In the genomic region with DNA sequence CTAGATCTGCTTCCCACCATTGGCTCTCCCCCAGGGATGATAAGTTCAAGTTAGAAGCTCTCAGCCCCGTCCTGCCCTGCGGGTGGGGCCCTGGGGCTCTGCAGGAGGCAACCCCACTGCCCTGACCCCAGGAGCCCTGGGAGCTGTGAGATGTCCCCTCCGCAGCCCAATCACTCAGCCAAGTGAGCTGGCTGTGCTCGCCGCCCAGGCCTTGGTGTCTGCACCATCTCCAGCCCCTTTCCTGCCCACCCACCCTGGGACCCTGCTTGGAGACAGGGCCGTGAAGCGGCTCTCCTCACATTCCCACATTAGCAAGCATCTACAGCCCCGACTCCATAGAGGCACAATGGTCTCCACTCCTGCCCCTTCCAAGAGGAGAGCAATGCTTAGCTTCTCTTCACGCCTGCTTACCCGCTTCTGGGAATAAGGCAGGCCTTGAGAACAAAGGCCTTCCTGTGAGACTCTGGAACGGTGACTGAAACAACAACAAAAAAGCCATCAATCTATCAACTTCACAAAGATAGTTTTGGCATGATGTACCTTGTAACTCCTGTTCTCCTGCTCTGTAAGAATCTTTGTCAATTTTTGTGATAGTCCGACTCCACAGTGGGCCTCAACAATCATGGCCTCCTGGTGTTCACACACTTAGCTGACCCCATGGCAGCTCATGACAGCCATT, we compare ENCODE assay signal across 15 cellular contexts.
DNase-seq lines count a peak whose midpoint lies in the region; ATAC-seq and TF ChIP-seq lines count a peak whose summit lies in the region.
"Had no signal": no experiment of that assay in that cellular context is flagged by ENCODE, and none has a peak within 500 bp of the region (broad histone marks: within the 10 kb centered on the region; RNA-seq: fewer than 3 reads in every experiment).

No MANE protein-coding gene starts in this region.

- TF ChIP-seq CTCF in right atrium auricular region (IDR thresholded peaks at IDR 0.05) (no peak), PC-9 (conservative IDR thresholded peaks at IDR 0.05) (no peak)

- H3K27ac ChIP-seq in right atrium auricular region: no peak overlapping the region
- H3K27ac ChIP-seq in esophagus (ENCODE audit: low read depth in 2 of 2, low read length in 1 of 2): peak overlapping the region; percentile 17 to 48
- H3K27ac ChIP-seq in neuronal stem cell (replicated peaks; ENCODE audit: low read length): no peak overlapping the region
- H3K27ac ChIP-seq in PC-9: no peak overlapping the region
- H3K27ac ChIP-seq: KMS-11 had no signal

- CTCF ChIA-PET in PC-9 (lab: Charles Lee): no interaction called here

- no peak overlapping the region for H3K4me3 ChIP-seq in right atrium auricular region
- H3K4me3 ChIP-seq in esophagus (ENCODE audit: low read depth in 1 of 2, low read length in 2 of 2): no peak overlapping the region
- H3K4me3 ChIP-seq in neuronal stem cell (ENCODE audit: low read length in 2 of 2): no peak overlapping the region
- no peak overlapping the region for H3K4me3 ChIP-seq in PC-9

- no peak overlapping the region for H2BK120ac ChIP-seq in neuronal stem cell (ENCODE audit: low read depth, low read length)

- no peak overlapping the region for H4K91ac ChIP-seq in neuronal stem cell (ENCODE audit: low read depth, low read length, poor library complexity)

- no peaks in the 10 kb centered on the region for H3K79me2 ChIP-seq in PC-9 (ENCODE audit: low read depth)

- peaks cover 2% of the 10 kb centered on the region for H3K79me1 ChIP-seq in neuronal stem cell (ENCODE audit: low read depth, low read length)

- H3F3A ChIP-seq in PC-9 (ENCODE audit: insufficient read depth, low read depth): no peaks in the 10 kb centered on the region

- no peak overlapping the region for H3K9ac ChIP-seq in neuronal stem cell (ENCODE audit: low read depth, low read length, poor library complexity)
- H3K9ac ChIP-seq: KMS-11 had no signal

- H3K4ac ChIP-seq in neuronal stem cell (ENCODE audit: low read length): no peak overlapping the region

- H3K9me3 ChIP-seq in right atrium auricular region (peaks cover 0 to 6% of the 10 kb centered on the region in 2 donors), esophagus (ENCODE audit: control insufficient read depth in 2 of 2, insufficient read depth in 1 of 2, low read depth in 1 of 2, low read length in 1 of 2) (peaks cover 3% of the 10 kb centered on the region in 2 donors), neuronal stem cell (replicated peaks in 1 of 2; ENCODE audit: control insufficient read depth in 2 of 2, insufficient read depth in 1 of 2, low read depth in 1 of 2, low read length in 2 of 2) (no peaks in the 10 kb centered on the region), PC-9 (ENCODE audit: insufficient read depth, low read depth) (no peaks in the 10 kb centered on the region)

- H2BK5ac ChIP-seq in neuronal stem cell (ENCODE audit: low read length): no peak overlapping the region

- H3K9me2 ChIP-seq in PC-9 (ENCODE audit: insufficient read depth): no peaks in the 10 kb centered on the region

- no peak overlapping the region for H4K8ac ChIP-seq in neuronal stem cell (ENCODE audit: low read depth, low read length)

- no peak overlapping the region for H2BK12ac ChIP-seq in neuronal stem cell (ENCODE audit: low read length)

- no peak overlapping the region for H2BK15ac ChIP-seq in neuronal stem cell (ENCODE audit: low read length)

- 41 to 58% methylated on average over 11 to 12 of the region's 12 CpGs for WGBS in esophagus, 2 donors
- no CpG with 5 or more reads among the region's 12 CpGs for WGBS in neuronal stem cell (ENCODE audit: extremely low coverage in 2 of 2, insufficient read length in 2 of 2, insufficient replicate concordance in 1 of 2), 2 donors

- POLR2A ChIA-PET in PC-9 (lab: Charles Lee; ENCODE audit: unreplicated experiment): interaction anchor here (0.6 kb wide), 1 partner anchor 456 kb away, joined by 17 read pairs; no protein-coding TSS in a partner anchor

- H3K18ac ChIP-seq in neuronal stem cell (ENCODE audit: low read length): peak overlapping the region; percentile 66

- H2AFZ ChIP-seq in neuronal stem cell (ENCODE audit: low read length) (peak overlapping the region; percentile 22), PC-9 (no peak overlapping the region)

- H2AK5ac ChIP-seq in neuronal stem cell (ENCODE audit: low read depth, low read length): no peak overlapping the region

- intact Hi-C loops in Right ventricle myocardium inferior (cut with DNase I) (no loop called here), PC-9 (cut with micrococcal nuclease; ENCODE audit: unreplicated experiment) (no loop called here)

- H3K14ac ChIP-seq in neuronal stem cell (ENCODE audit: low read length): no peak overlapping the region

- DNase-seq in Right ventricle myocardium inferior (ENCODE audit: missing footprints): peak; percentile 48
- DNase-seq in right atrium auricular region (ENCODE audit: low spot score): no peak
- no peak for DNase-seq in neuronal stem cell (ENCODE audit: low spot score)
- no peak for DNase-seq in stimulated activated naive CD8-positive, alpha-beta T cell treated with anti-CD3 and anti-CD28 coated beads, Interleukin-15, Interleukin-2, amounts not matched to agents 100 U/mL and 50 U/mL, for 24 hours
- DNase-seq in activated CD4-positive, alpha-beta T cell treated with anti-CD3 and anti-CD28 coated beads for 4 hours: no peak
- DNase-seq in PC-9: no peak
- DNase-seq: C1 segment of cervical spinal cord, COR-L47, NCI-H1048, NCI-H146, NCI-H2081 treated with DMSO at 0.1 percent for 48 hours, NCI-H510A treated with DMSO at 0.1 percent for 48 hours, NCI-H82 had no signal

- no peaks in the 10 kb centered on the region; the same call in 1 of the 2 replicates for H4K20me1 ChIP-seq in PC-9 (ENCODE audit: insufficient read depth)

- H3K36me3 ChIP-seq in right atrium auricular region: no peaks in the 10 kb centered on the region
- no peaks in the 10 kb centered on the region for H3K36me3 ChIP-seq in esophagus (ENCODE audit: control insufficient read depth in 2 of 2, insufficient read depth in 2 of 2, low read length in 1 of 2)
- no peaks in the 10 kb centered on the region for H3K36me3 ChIP-seq in neuronal stem cell (replicated peaks in 1 of 2; ENCODE audit: control insufficient read depth in 2 of 2, insufficient read depth in 2 of 2, low read length in 2 of 2)
- no peaks in the 10 kb centered on the region for H3K36me3 ChIP-seq in PC-9 (ENCODE audit: low read depth)

- H3K27me3 ChIP-seq in right atrium auricular region (no peaks in the 10 kb centered on the region), esophagus (ENCODE audit: control insufficient read depth in 1 of 2, insufficient read depth in 2 of 2, low read length in 2 of 2) (no peaks in the 10 kb centered on the region), neuronal stem cell (ENCODE audit: control insufficient read depth in 3 of 3, insufficient read depth in 3 of 3, low read depth in 1 of 3, low read length in 3 of 3) (peaks cover 0 to 1% (median 0%) of the 10 kb centered on the region in 3 experiments), PC-9 (ENCODE audit: insufficient read depth, low read depth) (peaks cover 93% of the 10 kb centered on the region)

- peaks cover 0 to 7% of the 10 kb centered on the region in 2 donors for H3K4me1 ChIP-seq in right atrium auricular region
- peaks cover 3 to 19% of the 10 kb centered on the region in 2 donors for H3K4me1 ChIP-seq in esophagus (ENCODE audit: control insufficient read depth in 2 of 2, insufficient read depth in 2 of 2, low read length in 1 of 2)
- no peaks in the 10 kb centered on the region for H3K4me1 ChIP-seq in neuronal stem cell (ENCODE audit: control insufficient read depth in 2 of 2, insufficient read depth in 1 of 2, low read depth in 1 of 2, low read length in 2 of 2)
- H3K4me1 ChIP-seq in PC-9 (replicated peaks; ENCODE audit: insufficient read depth): no peaks in the 10 kb centered on the region

- H3K4me2 ChIP-seq in neuronal stem cell (ENCODE audit: insufficient read depth, low read length, poor library complexity, severe bottlenecking) (no peak overlapping the region), PC-9 (no peak overlapping the region)
- H3K4me2 ChIP-seq: KMS-11 had no signal

- no peak for ATAC-seq in Right ventricle myocardium inferior
- no peak for ATAC-seq in stimulated activated naive CD8-positive, alpha-beta T cell treated with anti-CD3 and anti-CD28 coated beads, Interleukin-15, Interleukin-2, amounts not matched to agents 100 U/mL and 50 U/mL, for 24 hours

- no peak overlapping the region for H3K23ac ChIP-seq in neuronal stem cell (ENCODE audit: low read depth, low read length, poor library complexity)

- no TSS peak for BruUV-seq in PC-9 (replicated peaks; lab: Mats Ljungman, UMichigan)

Comparison
In these comparisons a context has a peak if more than half of its experiments do, and no peak if none do; other contexts are left out.
1. H3K27ac ChIP-seq: peak in esophagus (2 of 2); none in right atrium auricular region (0 of 2), neuronal stem cell (single experiment) and PC-9 (single experiment).